In genomic region chr14:70692210-70692609, GRCh38 we compare ENCODE assay signal across 16 cellular contexts. TPM values are rescaled to one million over a fixed set of nuclear protein-coding genes. Genes with fewer than 3 reads are reported as not detected.
DNase-seq lines count a peak whose midpoint lies in the region; ATAC-seq, FAIRE-seq and TF ChIP-seq lines count a peak whose summit lies in the region.
"Had no signal": no experiment of that assay in that cellular context is flagged by ENCODE, and none has a peak within 500 bp of the region (broad histone marks: within the 10 kb centered on the region; RNA-seq: fewer than 3 reads in every experiment).

No MANE protein-coding gene starts in this region.

- H3K27me3 ChIP-seq in K562 (ENCODE audit: control insufficient read depth in 2 of 2, insufficient read depth in 2 of 2, low read length in 2 of 2) (no peaks in the 10 kb centered on the region), right cardiac atrium (ENCODE audit: control insufficient read depth, insufficient read depth) (no peaks in the 10 kb centered on the region), sigmoid colon (no peaks in the 10 kb centered on the region)
- H3K27me3 ChIP-seq: pancreas had no signal

- BruUV-seq in K562 (replicated peaks; lab: Mats Ljungman, UMichigan): no TSS peak

- POLR2A ChIA-PET in K562 (lab: Yijun Ruan, JAX): interaction anchor here (0.7 kb wide), 1 partner anchor 9 kb away, joined by 3 read pairs; no protein-coding TSS in a partner anchor
- POLR2A ChIA-PET in activated CD4-positive, alpha-beta T cell treated with anti-CD3 and anti-CD28 coated beads for 36 hours (lab: Charles Lee): no interaction called here

- H3K4me3 Mint-ChIP-seq in activated CD4-positive, alpha-beta T cell treated with anti-CD3 and anti-CD28 coated beads for 36 hours: no peak overlapping the region
- no peak overlapping the region for H3K4me3 Mint-ChIP-seq in activated T-helper 2 cell treated with anti-CD3 and anti-CD28 coated beads, Interferon-gamma antibody, Interleukin-2, Interleukin-4, amounts not matched to agents 10 μg/mL and 5 μg/mL and 100 μg/mL, durations not matched to agents 14 hours and 24 hours and 36 hours (ENCODE audit: low read depth)
- H3K4me3 Mint-ChIP-seq: B cell had no signal

- TF ChIP-seq RAD21 in K562 (CRISPR knock-in tag; conservative IDR thresholded peaks at IDR 0.05 in 1 of 2, IDR thresholded peaks at IDR 0.05 in 1 of 2): no peak

- CTCF ChIA-PET in K562 (lab: Yijun Ruan, JAX; ENCODE audit: low intra/inter-chr PET ratio): no interaction called here
- CTCF ChIA-PET in activated CD4-positive, alpha-beta T cell treated with anti-CD3 and anti-CD28 coated beads for 36 hours (lab: Charles Lee): interaction anchor here (0.7 to 0.9 kb wide), 2 partner anchors 125 to 276 kb away, joined by 3 read pairs; no protein-coding TSS in a partner anchor

- 20% methylated on average over 9 of the region's 10 CpGs for WGBS in K562 (ENCODE audit: insufficient coverage, low coverage, missing lambda C conversion rate)
- WGBS in right cardiac atrium: 83% methylated on average over 10 of the region's 10 CpGs
- WGBS in sigmoid colon, 2 donors: 92 to 93% methylated on average over 10 of the region's 10 CpGs

- TF ChIP-seq EP300 in K562 (IDR thresholded peaks at IDR 0.05; ENCODE audit: low read length): no peak
- no peak for TF ChIP-seq EP300 in sigmoid colon (IDR thresholded peaks at IDR 0.05)

- H3K27ac ChIP-seq in K562 (ENCODE audit: extremely low read depth, low read depth, low read length): no peak overlapping the region
- no peak overlapping the region for H3K27ac ChIP-seq in right cardiac atrium (ENCODE audit: low read length)
- no peak overlapping the region for H3K27ac ChIP-seq in sigmoid colon
- H3K27ac ChIP-seq: pancreas, VCaP had no signal

- H3K9me3 ChIP-seq in K562 (replicated peaks; ENCODE audit: control insufficient read depth, insufficient read depth, low read depth, low read length) (no peaks in the 10 kb centered on the region), right cardiac atrium (ENCODE audit: control insufficient read depth, low read length) (no peaks in the 10 kb centered on the region), sigmoid colon (no peaks in the 10 kb centered on the region)
- H3K9me3 ChIP-seq: HAP-1, pancreas had no signal

- no peaks in the 10 kb centered on the region for H3K9me3 Mint-ChIP-seq in activated CD4-positive, alpha-beta T cell treated with anti-CD3 and anti-CD28 coated beads for 36 hours (ENCODE audit: low read depth)
- no peaks in the 10 kb centered on the region for H3K9me3 Mint-ChIP-seq in activated T-helper 2 cell treated with anti-CD3 and anti-CD28 coated beads, Interferon-gamma antibody, Interleukin-2, Interleukin-4, amounts not matched to agents 10 μg/mL and 5 μg/mL and 100 μg/mL, durations not matched to agents 14 hours and 24 hours and 36 hours

- H3K4me3 ChIP-seq in K562 (no peak overlapping the region), right cardiac atrium (ENCODE audit: low read length) (no peak overlapping the region), sigmoid colon (no peak overlapping the region)
- H3K4me3 ChIP-seq: HAP-1, pancreas had no signal

- H3K79me2 ChIP-seq in K562 (ENCODE audit: control insufficient read depth, insufficient read depth, low read length): no peaks in the 10 kb centered on the region

- no peak for FAIRE-seq in K562 (lab: Jason Lieb, UNC)
- FAIRE-seq: pancreas had no signal

- H3K36me3 ChIP-seq in K562 (ENCODE audit: control insufficient read depth, insufficient read depth, low read length) (no peaks in the 10 kb centered on the region), sigmoid colon (no peaks in the 10 kb centered on the region)
- H3K36me3 ChIP-seq: HAP-1, pancreas had no signal

- H3K36me3 Mint-ChIP-seq in activated CD4-positive, alpha-beta T cell treated with anti-CD3 and anti-CD28 coated beads for 36 hours (ENCODE audit: low read depth): no peaks in the 10 kb centered on the region
- H3K36me3 Mint-ChIP-seq in activated T-helper 2 cell treated with anti-CD3 and anti-CD28 coated beads, Interferon-gamma antibody, Interleukin-2, Interleukin-4, amounts not matched to agents 10 μg/mL and 5 μg/mL and 100 μg/mL, durations not matched to agents 14 hours and 24 hours and 36 hours (ENCODE audit: low read depth): no peaks in the 10 kb centered on the region

- TF ChIP-seq POLR2A in K562 (conservative IDR thresholded peaks at IDR 0.05): no peak
- TF ChIP-seq POLR2A in sigmoid colon (IDR thresholded peaks at IDR 0.05): no peak

- H3K4me1 Mint-ChIP-seq in activated CD4-positive, alpha-beta T cell treated with anti-CD3 and anti-CD28 coated beads for 36 hours: no peaks in the 10 kb centered on the region
- no peaks in the 10 kb centered on the region for H3K4me1 Mint-ChIP-seq in activated T-helper 2 cell treated with anti-CD3 and anti-CD28 coated beads, Interferon-gamma antibody, Interleukin-2, Interleukin-4, amounts not matched to agents 10 μg/mL and 5 μg/mL and 100 μg/mL, durations not matched to agents 14 hours and 24 hours and 36 hours (ENCODE audit: low read depth)
- H3K4me1 Mint-ChIP-seq: B cell had no signal

- in situ Hi-C loops in K562 (cut with MboI): no loop called here

- H3K27me3 Mint-ChIP-seq in activated CD4-positive, alpha-beta T cell treated with anti-CD3 and anti-CD28 coated beads for 36 hours: no peaks in the 10 kb centered on the region
- no peaks in the 10 kb centered on the region for H3K27me3 Mint-ChIP-seq in activated T-helper 2 cell treated with anti-CD3 and anti-CD28 coated beads, Interferon-gamma antibody, Interleukin-2, Interleukin-4, amounts not matched to agents 10 μg/mL and 5 μg/mL and 100 μg/mL, durations not matched to agents 14 hours and 24 hours and 36 hours (ENCODE audit: low read depth)
- H3K27me3 Mint-ChIP-seq: B cell had no signal

- H4K20me1 ChIP-seq in K562 (replicated peaks; ENCODE audit: control insufficient read depth, insufficient read depth, low read length): no peaks in the 10 kb centered on the region

- H3K9me1 ChIP-seq in K562 (ENCODE audit: control insufficient read depth, insufficient read depth, low read length): no peaks in the 10 kb centered on the region

- H3K27ac Mint-ChIP-seq in activated CD4-positive, alpha-beta T cell treated with anti-CD3 and anti-CD28 coated beads for 36 hours: no peak overlapping the region
- no peak overlapping the region for H3K27ac Mint-ChIP-seq in activated T-helper 2 cell treated with anti-CD3 and anti-CD28 coated beads, Interferon-gamma antibody, Interleukin-2, Interleukin-4, amounts not matched to agents 10 μg/mL and 5 μg/mL and 100 μg/mL, durations not matched to agents 14 hours and 24 hours and 36 hours
- H3K27ac Mint-ChIP-seq: B cell had no signal

- H2AFZ ChIP-seq in K562 (ENCODE audit: low read depth, low read length): peak overlapping the region; percentile 26; the same call in 1 of the 2 replicates

- H3K9ac ChIP-seq in K562 (ENCODE audit: insufficient read depth in 1 of 2, low read depth in 2 of 2, low read length in 2 of 2): no peak overlapping the region

- peak; percentile 97 for DNase-seq in MV-4-11 (lab: John Stamatoyannopoulos, UW)
- no peak for DNase-seq in K562 (ENCODE audit: extremely low read depth in 1 of 4, low spot score in 3 of 4)
- peak; percentile 24 to 69 (median 60) for DNase-seq in right cardiac atrium
- peak; percentile 74 for DNase-seq in sigmoid colon
- no peak for DNase-seq in NCI-H1105 (lab: John Stamatoyannopoulos, UW)
- no peak for DNase-seq in NCI-H2107 (lab: John Stamatoyannopoulos, UW)
- DNase-seq in activated CD4-positive, alpha-beta T cell treated with anti-CD3 and anti-CD28 coated beads for 36 hours: no peak
- no peak for DNase-seq in activated T-helper 2 cell treated with anti-CD3 and anti-CD28 coated beads, Interferon-gamma antibody, Interleukin-2, Interleukin-4, amounts not matched to agents 10 μg/mL and 5 μg/mL and 100 μg/mL, durations not matched to agents 14 hours and 24 hours and 36 hours (ENCODE audit: low spot score)
- DNase-seq: activated gamma-delta T cell, DMS79, NCI-H2081, pancreas had no signal

- ATAC-seq in K562: no peak
- peak; percentile 41 to 51 for ATAC-seq in right cardiac atrium
- ATAC-seq in activated CD4-positive, alpha-beta T cell treated with anti-CD3 and anti-CD28 coated beads for 36 hours: no peak
- ATAC-seq: SK-N-SH treated with all-trans-retinoic acid at 6 μM for 48 hours had no signal

- H3K4me1 ChIP-seq in K562 (replicated peaks in 1 of 2; ENCODE audit: control insufficient read depth in 2 of 2, insufficient read depth in 2 of 2, low read length in 2 of 2) (no peaks in the 10 kb centered on the region; a peak in 1 of 5 replicates), right cardiac atrium (ENCODE audit: control insufficient read depth, insufficient read depth, low read length) (no peaks in the 10 kb centered on the region), sigmoid colon (no peaks in the 10 kb centered on the region)
- H3K4me1 ChIP-seq: HAP-1, pancreas had no signal

- H3K4me2 ChIP-seq in K562 (ENCODE audit: insufficient read depth, low read length): no peak overlapping the region

- TF ChIP-seq CTCF in K562 (IDR thresholded peaks at IDR 0.05 in 2 of 3, conservative IDR thresholded peaks at IDR 0.05 in 1 of 3; ENCODE audit: insufficient read depth in 2 of 3, low read depth in 1 of 3, low read length in 3 of 3) (no peak), sigmoid colon (IDR thresholded peaks at IDR 0.05) (no peak)

- intact Hi-C loops in K562 (cut with micrococcal nuclease): no loop called here
- intact Hi-C loops in right cardiac atrium (cut with DNase I): no loop called here
- intact Hi-C loops in sigmoid colon (cut with DNase I): no loop called here
- intact Hi-C loops in activated CD4-positive, alpha-beta T cell treated with anti-CD3 and anti-CD28 coated beads for 36 hours (cut with DNase I, micrococcal nuclease): no loop called here
- intact Hi-C loops in activated T-helper 2 cell treated with anti-CD3 and anti-CD28 coated beads, Interferon-gamma antibody, Interleukin-2, Interleukin-4, amounts not matched to agents 10 μg/mL and 5 μg/mL and 100 μg/mL, durations not matched to agents 14 hours and 24 hours and 36 hours (cut with micrococcal nuclease): no loop called here

RNA-seq across cellular contexts. Expression of gene TTC9, which starts 50.5 kb away (rescaled TPM):
- total RNA-seq in K562 (2011; cell fraction: chromatin; rRNA removed; ENCODE audit: low replicate concordance): not detected in 2 replicates
- total RNA-seq in K562 (2011; cell fraction: nucleolus; rRNA removed): not detected in 2 replicates
- total RNA-seq in K562 (2011; cell fraction: nucleoplasm; rRNA removed): not detected in 2 replicates
- total RNA-seq in K562 (2014; rRNA removed) (not detected in 2 replicates), K562 (2014; rRNA removed; fragmentation: Illumina TruSeq; extraction: Trizol) (not detected in 2 replicates), K562 (2015; rRNA removed; fragmentation: Illumina TruSeq; extraction: Trizol) (not detected in 2 replicates), K562 (2021) (0.02 and 0.07 TPM in 2 replicates), right cardiac atrium (1 to 10 TPM; 1.7 to 4.7 (median 2.7) TPM), sigmoid colon (under 1 TPM; 0.16 to 0.81 (median 0.63) TPM)
- polyA plus RNA-seq in K562 (2011; rRNA removed) (not detected in 2 replicates), K562 (2014; fragmentation: Illumina TruSeq; extraction: Trizol) (not detected in 2 replicates), K562 (2014; fragmentation: Nextera tagmentation; extraction: Ambion mirVana) (not detected), K562 (2014; rRNA removed) (not detected in 2 replicates), right cardiac atrium (0.95 TPM), sigmoid colon (1 to 10 TPM in 1 of 3 donors, under 1 TPM in 1, not detected in 1; 0.60 to 3.6 TPM)
- not detected in 2 replicates for polyA plus RNA-seq in K562 (2011; cell fraction: cytosol; rRNA removed)
- not detected in 2 replicates for polyA plus RNA-seq in K562 (2011; cell fraction: nucleus; rRNA removed)
- polyA plus RNA-seq in K562 (2012): not detected in 2 replicates
- polyA minus RNA-seq in K562 (2011; rRNA and poly(A)+ RNA removed): not detected in 2 replicates
- not detected in 2 replicates for polyA minus RNA-seq in K562 (2011; cell fraction: cytosol; rRNA and poly(A)+ RNA removed)
- polyA minus RNA-seq in K562 (2011; cell fraction: nucleus; rRNA and poly(A)+ RNA removed): not detected in 2 replicates
- 1 to 10 TPM; 6.4 to 8.3 TPM for total RNA-seq in activated CD4-positive, alpha-beta T cell treated with anti-CD3 and anti-CD28 coated beads for 36 hours
- total RNA-seq in activated T-helper 2 cell treated with anti-CD3 and anti-CD28 coated beads, Interferon-gamma antibody, Interleukin-2, Interleukin-4, amounts not matched to agents 10 μg/mL and 5 μg/mL and 100 μg/mL, durations not matched to agents 14 hours and 24 hours and 36 hours: 6.1 and 6.6 TPM in 2 replicates

Comparison
In these comparisons a context has a peak if more than half of its experiments do, and no peak if none do; other contexts are left out.
1. DNase-seq: peak in MV-4-11 (single experiment), right cardiac atrium (3 of 3) and sigmoid colon (single experiment); none in K562 (0 of 4), NCI-H1105 (single experiment), NCI-H2107 (single experiment), activated CD4-positive, alpha-beta T cell treated with anti-CD3 and anti-CD28 coated beads for 36 hours (single experiment) and activated T-helper 2 cell treated with anti-CD3 and anti-CD28 coated beads, Interferon-gamma antibody, Interleukin-2, Interleukin-4, amounts not matched to agents 10 μg/mL and 5 μg/mL and 100 μg/mL, durations not matched to agents 14 hours and 24 hours and 36 hours (single experiment).
2. ATAC-seq: peak in right cardiac atrium (2 of 2); none in K562 (single experiment) and activated CD4-positive, alpha-beta T cell treated with anti-CD3 and anti-CD28 coated beads for 36 hours (single experiment).